In genomic region chr3:187102073-187102634, GRCh38 we compare ENCODE assay signal across 8 cellular contexts. TPM values are rescaled to one million over a fixed set of nuclear protein-coding genes. Genes with fewer than 3 reads are reported as not detected.
DNase-seq lines count a peak whose midpoint lies in the region; ATAC-seq, FAIRE-seq and TF ChIP-seq lines count a peak whose summit lies in the region.

No MANE protein-coding gene starts in this region.

- WGBS in A549 (ENCODE audit: missing lambda C conversion rate) = 88% methylated on average over 1 of the region's 1 CpG

- peak overlapping the region; percentile 72 for H3K4me2 ChIP-seq in A549

- no peaks in the 10 kb centered on the region for H3K9me3 ChIP-seq in A549
- H3K9me3 ChIP-seq in naive thymus-derived CD4-positive, alpha-beta T cell (ENCODE audit: control insufficient read depth in 2 of 3, low read length in 3 of 3) = no peaks in the 10 kb centered on the region

- POLR2A ChIA-PET in A549 (lab: Yijun Ruan, JAX) = no interaction called here
- POLR2A ChIA-PET in naive thymus-derived CD4-positive, alpha-beta T cell (lab: Charles Lee) = interaction anchor here (0.6 to 1.4 kb wide), 4 partner anchors 27 to 193 kb away, joined by 3 to 4 read pairs (median 3); no protein-coding TSS in a partner anchor

- ATAC-seq in A549 = no peak
- no peak for ATAC-seq in naive thymus-derived CD4-positive, alpha-beta T cell
- ATAC-seq in GM21825 (IDR thresholded peaks at IDR 0.05; ENCODE audit: unreplicated experiment) = no peak

- no peaks in the 10 kb centered on the region for H3K27me3 Mint-ChIP-seq in IgD-negative memory B cell
- H3K27me3 Mint-ChIP-seq in naive thymus-derived CD4-positive, alpha-beta T cell = no peaks in the 10 kb centered on the region

- H3K4me3 ChIP-seq in A549 = peak overlapping the region; percentile 25; the same call in 1 of the 3 replicates
- H3K4me3 ChIP-seq in cardiac fibroblast (replicated peaks in 1 of 2; ENCODE audit: low read depth in 2 of 2, low read length in 2 of 2) = peak overlapping the region; percentile 28 to 43
- H3K4me3 ChIP-seq in naive thymus-derived CD4-positive, alpha-beta T cell (ENCODE audit: low read length) = peak overlapping the region; percentile 34

- no peak for TF ChIP-seq CTCF in A549 (IDR thresholded peaks at IDR 0.05)
- TF ChIP-seq CTCF in cardiac fibroblast (IDR thresholded peaks at IDR 0.05; ENCODE audit: low read depth, low read length) = no peak

- no peak for TF ChIP-seq POLR2A in A549 (IDR thresholded peaks at IDR 0.05; ENCODE audit: low read length)
- TF ChIP-seq POLR2A in H54 (IDR thresholded peaks at IDR 0.05; ENCODE audit: low read depth, low read length) = no peak

- H3K4me1 ChIP-seq in A549 = peaks cover 15% of the 10 kb centered on the region; the same call in 2 of the 3 replicates
- H3K4me1 ChIP-seq in naive thymus-derived CD4-positive, alpha-beta T cell (ENCODE audit: control insufficient read depth in 2 of 2, insufficient read depth in 2 of 2, low read length in 2 of 2) = peaks cover 18 to 20% of the 10 kb centered on the region in 2 donors

- H3K9me3 Mint-ChIP-seq in IgD-negative memory B cell = peaks cover 0 to 8% (median 1%) of the 10 kb centered on the region in 3 donors
- H3K9me3 Mint-ChIP-seq in naive thymus-derived CD4-positive, alpha-beta T cell = peaks cover 0 to 14% (median 4%) of the 10 kb centered on the region in 11 donors

- H3K27ac ChIP-seq in A549 = peak overlapping the region; percentile 56 to 70
- H3K27ac ChIP-seq in naive thymus-derived CD4-positive, alpha-beta T cell (ENCODE audit: low read depth, low read length) = no peak overlapping the region

- FAIRE-seq in A549 (lab: Jason Lieb, UNC) (no peak), H54 (lab: Jason Lieb, UNC) (no peak)

- H3K27me3 ChIP-seq in naive thymus-derived CD4-positive, alpha-beta T cell (ENCODE audit: control insufficient read depth in 2 of 2, insufficient read depth in 2 of 2, low read length in 2 of 2) = no peaks in the 10 kb centered on the region

- peaks cover 14 to 28% (median 27%) of the 10 kb centered on the region in 3 donors for H3K4me1 Mint-ChIP-seq in IgD-negative memory B cell
- peaks cover 15 to 35% (median 26%) of the 10 kb centered on the region in 7 donors for H3K4me1 Mint-ChIP-seq in naive thymus-derived CD4-positive, alpha-beta T cell

- no peak for TF ChIP-seq RAD21 in A549 (conservative IDR thresholded peaks at IDR 0.05 in 1 of 2, IDR thresholded peaks at IDR 0.05 in 1 of 2)

- CTCF ChIA-PET in A549 (lab: Yijun Ruan, JAX) = interaction anchor here (0.8 to 2.9 kb wide), 4 partner anchors 11 to 1937 kb away, joined by 3 to 12 read pairs (median 4); no protein-coding TSS in a partner anchor
- CTCF ChIA-PET in naive thymus-derived CD4-positive, alpha-beta T cell (lab: Charles Lee) = interaction anchor here (0.6 to 2.8 kb wide), 8 partner anchors 11 to 485 kb away, joined by 3 to 20 read pairs (median 3); no protein-coding TSS in a partner anchor

- peaks cover 2% of the 10 kb centered on the region for H3K36me3 Mint-ChIP-seq in IgD-negative memory B cell
- peaks cover 0 to 20% (median under 1%) of the 10 kb centered on the region in 5 donors for H3K36me3 Mint-ChIP-seq in naive thymus-derived CD4-positive, alpha-beta T cell

- TF ChIP-seq EP300 in A549 (IDR thresholded peaks at IDR 0.05) = no peak

- H3K4me3 Mint-ChIP-seq in IgD-negative memory B cell = peak overlapping the region in 3 of 4 donors; percentile 56 to 89 (median 80)
- H3K4me3 Mint-ChIP-seq in naive thymus-derived CD4-positive, alpha-beta T cell = peak overlapping the region; percentile 62 to 89 (median 78)

- H3K36me3 ChIP-seq in naive thymus-derived CD4-positive, alpha-beta T cell (ENCODE audit: control insufficient read depth in 2 of 3, insufficient read depth in 3 of 3, low read length in 3 of 3) = no peaks in the 10 kb centered on the region

- intact Hi-C loops in naive thymus-derived CD4-positive, alpha-beta T cell (cut with micrococcal nuclease) = no loop called here

- peak overlapping the region in 1 of 3 donors; percentile 49 for H3K27ac Mint-ChIP-seq in IgD-negative memory B cell
- H3K27ac Mint-ChIP-seq in naive thymus-derived CD4-positive, alpha-beta T cell = peak overlapping the region; percentile 52 to 89 (median 72)

- no peak for DNase-seq in A549 (ENCODE audit: low read depth in 1 of 2, low spot score in 1 of 2)
- DNase-seq in cardiac fibroblast (ENCODE audit: low read depth in 2 of 2) = no peak
- DNase-seq in naive thymus-derived CD4-positive, alpha-beta T cell = no peak
- no peak for DNase-seq in RPMI8226
- DNase-seq in H54 (ENCODE audit: insufficient read length, low spot score) = no peak
- DNase-seq in activated effector memory CD4-positive, alpha-beta T cell treated with Interleukin-2 at 50 U/mL for 16 hours = no peak

TF ChIP-seq in A549, 52 proteins besides CTCF, POLR2A, EP300 and RAD21:
- no peak for TF ChIP-seq RNF2 (IDR thresholded peaks at IDR 0.05; ENCODE audit: borderline replicate concordance, low read depth)

RNA-seq across cellular contexts. Expression of gene RPL39L, which starts 37.1 kb away (rescaled TPM):
- 54.2 and 55.8 TPM in 2 replicates for polyA plus RNA-seq in A549 (2011; rRNA removed)
- polyA plus RNA-seq in A549 (2012; cell fraction: cytosol; rRNA removed) = 44.9 and 45.0 TPM in 2 replicates
- 14.9 and 15.0 TPM in 2 replicates for polyA plus RNA-seq in A549 (2012; cell fraction: nucleus; rRNA removed)
- 55.0 to 61.1 TPM (median 56.4 TPM) in 3 replicates for polyA plus RNA-seq in A549 (2017; fragmentation: RNase III; extraction: RNeasy Plus Mini Kit Qiagen cat#74134 plus additional on column Dnase treatment)
- polyA minus RNA-seq in A549 (2011; rRNA and poly(A)+ RNA removed) = 10.2 and 10.4 TPM in 2 replicates
- 15.0 TPM for polyA plus RNA-seq in IgD-negative memory B cell
- total RNA-seq in naive thymus-derived CD4-positive, alpha-beta T cell = 10 to 100 TPM in 1 of 5 experiments, 1 to 10 TPM in 2, under 1 TPM in 1, not detected in 1; 0.81 to 14.0 (median 2.8) TPM
- 1 to 10 TPM; 3.0 to 4.0 TPM for polyA plus RNA-seq in naive thymus-derived CD4-positive, alpha-beta T cell
